8 cellular contexts compared by ENCODE assay signal in genomic region chr17:38752119-38752929, GRCh38.
A peak's percentile ranks its signal among the peaks of the same experiment; 100 is the strongest.
DNase-seq lines count a peak whose midpoint lies in the region; ATAC-seq and FAIRE-seq lines count a peak whose summit lies in the region.

Gene PSMB3, plus strand, starts transcription at chr17:38752741. Its CDS starts 86 bp downstream, at chr17:38752827.

- ATAC-seq in GM21381 (IDR thresholded peaks at IDR 0.05; ENCODE audit: unreplicated experiment) (peak; percentile 82), memory B cell (ENCODE audit: low read depth) (peak; percentile 84)
- peak; percentile 85 for ATAC-seq in effector memory CD8-positive, alpha-beta T cell (replicated peaks)

- DNase-seq in COR-L47 (lab: John Stamatoyannopoulos, UW), result peak; percentile 99
- peak; percentile 100 for DNase-seq in HTR-8/SVneo (ENCODE audit: insufficient read length, low spot score)
- DNase-seq in NOMO-1 treated with DMSO at 0.1 percent for 48 hours (lab: John Stamatoyannopoulos, UW; ENCODE audit: unreplicated experiment), result peak; percentile 100
- peak; percentile 91 to 96 for DNase-seq in activated CD8-positive, alpha-beta memory T cell treated with anti-CD3 and anti-CD28 coated beads for 4 hours (ENCODE audit: low read depth in 2 of 2)
- DNase-seq in effector memory CD8-positive, alpha-beta T cell, result peak; percentile 89 to 92 (median 90)
- peak; percentile 77 to 94 for DNase-seq in memory B cell (ENCODE audit: low spot score in 2 of 2)
- peak; percentile 94 for DNase-seq in stimulated activated CD8-positive, alpha-beta memory T cell treated with anti-CD3 and anti-CD28 coated beads, Interleukin-12 subunit alpha, Interleukin-12 subunit beta, amount 100 ng/mL, for 1 hour (ENCODE audit: low read depth)

- H3K4me1 Mint-ChIP-seq in effector memory CD8-positive, alpha-beta T cell (ENCODE audit: low read depth in 2 of 2), result peaks cover 28 to 42% of the 10 kb centered on the region in 2 donors
- peaks cover 32% of the 10 kb centered on the region for H3K4me1 Mint-ChIP-seq in memory B cell

- H3K4me3 Mint-ChIP-seq in effector memory CD8-positive, alpha-beta T cell, result peak within 1 kb of the TSS; percentile 86 to 90
- peak within 1 kb of the TSS; percentile 100 for H3K4me3 Mint-ChIP-seq in memory B cell

- H3K27ac Mint-ChIP-seq in effector memory CD8-positive, alpha-beta T cell, result peak within 1 kb of the TSS; percentile 92 to 100
- peak within 1 kb of the TSS; percentile 94 for H3K27ac Mint-ChIP-seq in memory B cell

- no peak for FAIRE-seq in HTR-8/SVneo (lab: Jason Lieb, UNC)

- no peaks in the 10 kb centered on the region for H3K9me3 Mint-ChIP-seq in effector memory CD8-positive, alpha-beta T cell
- H3K9me3 Mint-ChIP-seq in memory B cell, result no peaks in the 10 kb centered on the region

- peaks cover 21 to 35% of the 10 kb centered on the region in 2 donors for H3K27me3 Mint-ChIP-seq in effector memory CD8-positive, alpha-beta T cell
- H3K27me3 Mint-ChIP-seq in memory B cell, result peaks cover 8% of the 10 kb centered on the region

- peaks cover 52% of the 10 kb centered on the region for H3K36me3 Mint-ChIP-seq in effector memory CD8-positive, alpha-beta T cell (ENCODE audit: insufficient read depth)
- H3K36me3 Mint-ChIP-seq in memory B cell, result peaks cover 7% of the 10 kb centered on the region

Comparison
In these comparisons a context has a peak if more than half of its experiments do, and no peak if none do; other contexts are left out.
1. Peak in every context shown above with its lines: DNase-seq and ATAC-seq.